ENCODE assay signal across 8 cellular contexts in genomic region chr15:84079885-84080777, GRCh38.
DNase-seq lines count a peak whose midpoint lies in the region; ATAC-seq and TF ChIP-seq lines count a peak whose summit lies in the region.

No MANE protein-coding gene starts in this region.

- no peaks in the 10 kb centered on the region for H3K36me3 ChIP-seq in ascending aorta

- DNase-seq in Right ventricle myocardium inferior (ENCODE audit: missing footprints) (peak; percentile 72), cardiac septum (ENCODE audit: low spot score) (no peak), SK-N-DZ (ENCODE audit: low spot score) (peak; percentile 81), ascending aorta (ENCODE audit: low spot score in 2 of 2) (peak in 1 of 2 donors; percentile 59), iPS-NIHi11 (ENCODE audit: low spot score) (peak; percentile 70), lower leg skin (ENCODE audit: low spot score in 2 of 2) (no peak)

- no peak for TF ChIP-seq CTCF in ascending aorta (IDR thresholded peaks at IDR 0.05)
- TF ChIP-seq CTCF in lower leg skin (IDR thresholded peaks at IDR 0.05): no peak

- intact Hi-C loops in Right ventricle myocardium inferior (cut with DNase I): no loop called here
- intact Hi-C loops in cardiac septum (cut with DNase I): no loop called here
- intact Hi-C loops in ascending aorta (cut with DNase I): no loop called here
- intact Hi-C loops in lower leg skin (cut with DNase I; ENCODE audit: low total_unique reads): no loop called here

- no peaks in the 10 kb centered on the region for H3K27me3 ChIP-seq in ascending aorta

- H3K9me3 ChIP-seq in ascending aorta: peaks cover 0 to 3% of the 10 kb centered on the region in 2 donors

- 3 to 7% methylated on average over 46 to 64 of the region's 65 CpGs for WGBS in lower leg skin, 2 donors

- peak overlapping the region; percentile 36 to 69 for H3K4me3 ChIP-seq in ascending aorta
- H3K4me3 ChIP-seq in skin epidermis: peak overlapping the region; percentile 8 to 39 (median 27)
- H3K4me3 ChIP-seq in lower leg skin (ENCODE audit: low read depth, poor library complexity, severe bottlenecking): no peak overlapping the region

- H3K27ac ChIP-seq in ascending aorta: no peak overlapping the region
- no peak overlapping the region for H3K27ac ChIP-seq in skin epidermis

- ATAC-seq in Right ventricle myocardium inferior: peak; percentile 10
- ATAC-seq in HG03432 (IDR thresholded peaks at IDR 0.05; ENCODE audit: unreplicated experiment): peak; percentile 93

- no peak for TF ChIP-seq POLR2A in lower leg skin (IDR thresholded peaks at IDR 0.05)

- peaks cover 0 to 13% of the 10 kb centered on the region in 2 donors for H3K4me1 ChIP-seq in ascending aorta

Comparison
In these comparisons a context has a peak if more than half of its experiments do, and no peak if none do; other contexts are left out.
1. DNase-seq: peak in Right ventricle myocardium inferior (single experiment), SK-N-DZ (single experiment) and iPS-NIHi11 (single experiment); none in cardiac septum (single experiment) and lower leg skin (0 of 2).